ENCODE assay signal across 36 cellular contexts in genomic region chr13:31614704-31615103, GRCh38.
"Had no signal": no experiment of that assay in that cellular context is flagged by ENCODE, and none has a peak within 500 bp of the region (broad histone marks: within the 10 kb centered on the region; RNA-seq: fewer than 3 reads in every experiment).

No MANE protein-coding gene starts in this region.

- H3K36me3 ChIP-seq: MG63 had no signal

- H3K27me3 ChIP-seq: MG63 had no signal

- DNase-seq: Karpas-422, Kasumi-1, MG63, MM.1S, MV-4-11, NCI-H1048, NCI-H1092, NCI-H1092 treated with DMSO at 0.1 percent for 48 hours, NCI-H1105, NCI-H1105 treated with DMSO at 0.1 percent for 48 hours, NCI-H1417, NCI-H1417 treated with DMSO at 0.1 percent for 48 hours, NCI-H1436, NCI-H1436 treated with DMSO at 0.1 percent for 48 hours, NCI-H146, NCI-H1694, NCI-H1694 treated with DMSO at 0.1 percent for 48 hours, NCI-H187, NCI-H187 treated with DMSO at 0.1 percent for 48 hours, NCI-H1930, NCI-H2029, NCI-H2029 treated with DMSO at 0.1 percent for 48 hours, NCI-H2081, NCI-H2081 treated with DMSO at 0.1 percent for 48 hours, NCI-H2107, NCI-H2171, NCI-H2171 treated with DMSO at 0.1 percent for 48 hours, NCI-H2227 treated with DMSO at 0.1 percent for 48 hours, NCI-H226, NCI-H345, NCI-H446, NCI-H446 treated with DMSO at 0.1 percent for 48 hours, NCI-H510A, NCI-H510A treated with DMSO at 0.1 percent for 48 hours, NCI-H524, NCI-H524 treated with DMSO at 0.1 percent for 48 hours had no signal

- H3K4me3 ChIP-seq: MG63 had no signal

- H3K9me3 ChIP-seq: MG63 had no signal
